1 cellular context compared by ENCODE assay signal in genomic region chr2:25998816-25999383, GRCh38.
TF ChIP-seq lines count a peak whose summit lies in the region.

No MANE protein-coding gene starts in this region.

TF ChIP-seq in K562, 482 proteins besides CTCF, POLR2A, EP300 and RAD21:
- TF ChIP-seq KHSRP (IDR thresholded peaks at IDR 0.05) (0 out of 2 replicates have a peak, but pooled peaks have one; percentile 17), LARP7 (IDR thresholded peaks at IDR 0.05) (0 out of 2 replicates have a peak, but pooled peaks have one; percentile 73), SMARCA5 (IDR thresholded peaks at IDR 0.05) (0 out of 2 replicates have a peak, but pooled peaks have one; percentile 13), ZNF512 (tag; IDR thresholded peaks at IDR 0.05) (peak; percentile 95), MTA2 (IDR thresholded peaks at IDR 0.05; ENCODE audit: low read depth) (peak; percentile 49; the same call in 1 of the 2 replicates), MTA1 (IDR thresholded peaks at IDR 0.05; ENCODE audit: borderline replicate concordance) (0 out of 2 replicates have a peak, but pooled peaks have one; percentile 41)
